Comparison of ENCODE assay signal across 1 cellular context in genomic region chr19:33196446-33197193, GRCh38.
TF ChIP-seq lines count a peak whose summit lies in the region.

No MANE protein-coding gene starts in this region.

TF ChIP-seq in HepG2, 621 proteins besides CTCF, POLR2A, EP300 and RAD21 (continued from another document):
- TF ChIP-seq ZFP36 (IDR thresholded peaks at IDR 0.05; ENCODE audit: borderline replicate concordance, low read depth, low read length, partially characterized antibody) (no peak), REL (CRISPR knock-in tag; conservative IDR thresholded peaks at IDR 0.05) (no peak), ZNF33A (CRISPR knock-in tag; IDR thresholded peaks at IDR 0.05; ENCODE audit: borderline replicate concordance) (no peak), RAD51 (IDR thresholded peaks at IDR 0.05; ENCODE audit: borderline replicate concordance) (no peak), ZNF160 (CRISPR knock-in tag; IDR thresholded peaks at IDR 0.05) (no peak), ZNF264 (CRISPR knock-in tag; IDR thresholded peaks at IDR 0.05) (no peak), MXD4 (CRISPR knock-in tag; IDR thresholded peaks at IDR 0.05) (no peak), ZMYM3 (CRISPR knock-in tag; IDR thresholded peaks at IDR 0.05) (0 out of 2 replicates have a peak, but pooled peaks have one; percentile 9), CHD4 (IDR thresholded peaks at IDR 0.05; ENCODE audit: borderline replicate concordance, low read length) (0 out of 2 replicates have a peak, but pooled peaks have one; percentile 50)
- TF ChIP-seq, protein P1, sequence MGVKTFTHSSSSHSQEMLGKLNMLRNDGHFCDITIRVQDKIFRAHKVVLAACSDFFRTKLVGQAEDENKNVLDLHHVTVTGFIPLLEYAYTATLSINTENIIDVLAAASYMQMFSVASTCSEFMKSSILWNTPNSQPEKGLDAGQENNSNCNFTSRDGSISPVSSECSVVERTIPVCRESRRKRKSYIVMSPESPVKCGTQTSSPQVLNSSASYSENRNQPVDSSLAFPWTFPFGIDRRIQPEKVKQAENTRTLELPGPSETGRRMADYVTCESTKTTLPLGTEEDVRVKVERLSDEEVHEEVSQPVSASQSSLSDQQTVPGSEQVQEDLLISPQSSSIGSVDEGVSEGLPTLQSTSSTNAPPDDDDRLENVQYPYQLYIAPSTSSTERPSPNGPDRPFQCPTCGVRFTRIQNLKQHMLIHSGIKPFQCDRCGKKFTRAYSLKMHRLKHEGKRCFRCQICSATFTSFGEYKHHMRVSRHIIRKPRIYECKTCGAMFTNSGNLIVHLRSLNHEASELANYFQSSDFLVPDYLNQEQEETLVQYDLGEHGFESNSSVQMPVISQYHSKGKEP (CRISPR knock-in tag; IDR thresholded peaks at IDR 0.05): no peak
